30 cellular contexts compared by ENCODE assay signal in genomic region chr2:207695293-207695692, GRCh38.
"Had no signal": no experiment of that assay in that cellular context is flagged by ENCODE, and none has a peak within 500 bp of the region (broad histone marks: within the 10 kb centered on the region; RNA-seq: fewer than 3 reads in every experiment).

No MANE protein-coding gene starts in this region.

- H3K9me3 Mint-ChIP-seq: central memory CD8-positive, alpha-beta T cell had no signal

- H3K4me1 Mint-ChIP-seq: central memory CD8-positive, alpha-beta T cell had no signal

- FAIRE-seq: astrocyte, K562, RCC 7860 had no signal

- H3K4me3 Mint-ChIP-seq: activated CD8-positive, alpha-beta T cell treated with anti-CD3 and anti-CD28 coated beads, Interleukin-2, amount 10 ng/mL, durations not matched to agents 7 days and 5 days; activated naive CD8-positive, alpha-beta T cell; brain; central memory CD8-positive, alpha-beta T cell; T-helper 17 cell; WTC11 had no signal

- DNase-seq: activated CD4-positive, alpha-beta T cell treated with anti-CD3 and anti-CD28 coated beads for 48 hours; activated CD4-positive, alpha-beta T cell treated with anti-CD3 and anti-CD28 coated beads, Interleukin-2, amount 50 U/mL, for 4 hours; activated CD4-positive, CD25-positive, alpha-beta regulatory T cell treated with anti-CD3 and anti-CD28 coated beads, Interleukin-2, amount 50 U/mL, for 72 hours; activated CD8-positive, alpha-beta memory T cell treated with anti-CD3 and anti-CD28 coated beads, Interleukin-2, amount 50 U/mL, for 48 hours; activated CD8-positive, alpha-beta T cell treated with anti-CD3 and anti-CD28 coated beads, Interleukin-2, amount 10 ng/mL, durations not matched to agents 7 days and 5 days; activated effector memory CD4-positive, alpha-beta T cell treated with Interleukin-2 at 50 U/mL for 16 hours; activated naive CD4-positive, alpha-beta T cell; activated T-cell treated with anti-CD3 and anti-CD28 coated beads, Interleukin-2, amount 50 U/mL, for 1 hour; amygdala; Kasumi-1; NCI-H1092; NCI-H1417; NCI-H1694; NCI-H2029; NCI-H2107; NCI-H2171 treated with DMSO at 0.1 percent for 48 hours; NCI-H226; NCI-H526; NCI-H774; OCI-M1; SHP77 treated with DMSO at 0.1 percent for 48 hours; T-helper 17 cell; T-helper 9 cell had no signal

- H3K27ac Mint-ChIP-seq: activated CD8-positive, alpha-beta T cell treated with anti-CD3 and anti-CD28 coated beads, Interleukin-2, amount 10 ng/mL, durations not matched to agents 7 days and 5 days; activated naive CD8-positive, alpha-beta T cell; brain; T-helper 17 cell; WTC11 had no signal

- H3K27me3 Mint-ChIP-seq: brain had no signal

- ATAC-seq: activated CD8-positive, alpha-beta T cell treated with anti-CD3 and anti-CD28 coated beads, Interleukin-2, amount 10 ng/mL, durations not matched to agents 7 days and 5 days; K562; T-helper 17 cell; WTC11 had no signal

- H3K4me3 ChIP-seq: K562 had no signal

- H3K36me3 Mint-ChIP-seq: activated naive CD8-positive, alpha-beta T cell; brain; WTC11 had no signal
